Comparison of ENCODE assay signal across 28 cellular contexts in the genomic region with DNA sequence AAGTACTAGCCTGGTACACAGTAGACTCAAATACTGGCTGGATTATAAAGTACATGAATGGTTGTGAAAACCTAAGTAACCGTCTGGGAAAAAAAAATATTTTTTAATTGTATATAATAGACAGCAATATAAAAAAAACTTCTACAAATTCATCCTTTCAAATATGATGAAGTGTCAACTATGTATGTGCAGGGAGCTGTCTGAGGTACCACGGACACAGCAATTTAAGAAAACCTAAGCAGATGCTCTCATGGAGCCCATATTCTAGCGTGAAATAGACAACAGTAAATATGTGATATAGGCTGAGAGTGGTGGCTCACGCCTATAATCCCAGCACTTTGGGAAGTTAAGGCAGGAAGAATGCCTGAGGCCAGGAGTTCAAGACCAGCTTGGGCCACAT.
"Had no signal": no experiment of that assay in that cellular context is flagged by ENCODE, and none has a peak within 500 bp of the region (broad histone marks: within the 10 kb centered on the region; RNA-seq: fewer than 3 reads in every experiment).

No MANE protein-coding gene starts in this region.

- H3K4me3 Mint-ChIP-seq: activated CD4-positive, alpha-beta memory T cell treated with anti-CD3 and anti-CD28 coated beads for 36 hours; activated CD4-positive, alpha-beta T cell treated with anti-CD3 and anti-CD28 coated beads for 36 hours; activated CD4-positive, alpha-beta T cell treated with anti-CD3 and anti-CD28 coated beads, Interleukin-2, amount 10 ng/mL, durations not matched to agents 24 days and 14 days; activated CD8-positive, alpha-beta memory T cell treated with anti-CD3 and anti-CD28 coated beads, Interleukin-2, amount 10 ng/mL, durations not matched to agents 7 days and 5 days; activated CD8-positive, alpha-beta T cell treated with anti-CD3 and anti-CD28 coated beads, Interleukin-2, amount 10 ng/mL, durations not matched to agents 7 days and 5 days; activated naive CD4-positive, alpha-beta T cell treated with anti-CD3 and anti-CD28 coated beads for 36 hours; activated naive CD8-positive, alpha-beta T cell; activated T-helper 1 cell treated with anti-CD3 and anti-CD28 coated beads, Interleukin-12 subunit alpha, Interleukin-12 subunit beta, Interleukin-2, Interleukin-4 antibody, amounts not matched to agents 30 ng/mL and 10 ng/mL and 1 ng/mL, durations not matched to agents 14 hours and 24 hours and 36 hours; effector memory CD8-positive, alpha-beta T cell had no signal

- H3K27ac ChIP-seq: body of pancreas, epithelial cell of prostate had no signal

- H3K9me3 Mint-ChIP-seq: activated CD4-positive, alpha-beta memory T cell treated with anti-CD3 and anti-CD28 coated beads for 36 hours; activated CD4-positive, alpha-beta T cell treated with anti-CD3 and anti-CD28 coated beads, Interleukin-2, amount 10 ng/mL, durations not matched to agents 24 days and 14 days; activated naive CD4-positive, alpha-beta T cell treated with anti-CD3 and anti-CD28 coated beads for 36 hours; activated T-helper 1 cell treated with anti-CD3 and anti-CD28 coated beads, Interleukin-12 subunit alpha, Interleukin-12 subunit beta, Interleukin-2, Interleukin-4 antibody, amounts not matched to agents 30 ng/mL and 10 ng/mL and 1 ng/mL, durations not matched to agents 14 hours and 24 hours and 36 hours; activated T-helper 2 cell treated with anti-CD3 and anti-CD28 coated beads, Interferon-gamma antibody, Interleukin-2, Interleukin-4, amounts not matched to agents 10 μg/mL and 5 μg/mL and 100 μg/mL, durations not matched to agents 14 hours and 24 hours and 36 hours; effector memory CD8-positive, alpha-beta T cell had no signal

- H3K9me3 ChIP-seq: body of pancreas had no signal

- DNase-seq: activated CD4-positive, alpha-beta memory T cell treated with anti-CD3 and anti-CD28 coated beads for 36 hours; activated CD4-positive, alpha-beta T cell treated with anti-CD3 and anti-CD28 coated beads for 36 hours; activated CD4-positive, alpha-beta T cell treated with anti-CD3 and anti-CD28 coated beads, Interleukin-2, amount 10 ng/mL, durations not matched to agents 24 days and 14 days; activated CD4-positive, CD25-positive, alpha-beta regulatory T cell; activated CD4-positive, CD25-positive, alpha-beta regulatory T cell treated with anti-CD3 and anti-CD28 coated beads, Interleukin-2, amount 50 U/mL, for 72 hours; activated CD8-positive, alpha-beta memory T cell treated with anti-CD3 and anti-CD28 coated beads, Interleukin-2, amount 10 ng/mL, durations not matched to agents 7 days and 5 days; activated CD8-positive, alpha-beta memory T cell treated with anti-CD3 and anti-CD28 coated beads, Interleukin-2, amount 50 U/mL, for 4 hours; activated CD8-positive, alpha-beta T cell treated with anti-CD3 and anti-CD28 coated beads, Interleukin-2, amount 10 ng/mL, durations not matched to agents 7 days and 5 days; activated effector memory CD4-positive, alpha-beta T cell treated with anti-CD3 and anti-CD28 coated beads, Interleukin-2, amount 50 U/mL, for 16 hours; activated naive CD4-positive, alpha-beta T cell treated with anti-CD3 and anti-CD28 coated beads for 36 hours; activated T-cell treated with anti-CD3 and anti-CD28 coated beads, Interleukin-2, amount 50 U/mL, for 1 hour; activated T-cell treated with anti-CD3 and anti-CD28 coated beads, Interleukin-2, amount 50 U/mL, for 48 hours; amniotic stem cell; aorta; body of pancreas; caudate nucleus; cortex of kidney; dermis blood vessel endothelial cell; effector CD4-positive, alpha-beta T cell; effector memory CD8-positive, alpha-beta T cell; foreskin fibroblast; head of caudate nucleus; T-helper 1 cell; T-helper 2 cell had no signal

- H3K27me3 Mint-ChIP-seq: activated CD4-positive, alpha-beta memory T cell treated with anti-CD3 and anti-CD28 coated beads for 36 hours; activated CD4-positive, alpha-beta T cell treated with anti-CD3 and anti-CD28 coated beads for 36 hours; activated CD4-positive, alpha-beta T cell treated with anti-CD3 and anti-CD28 coated beads, Interleukin-2, amount 10 ng/mL, durations not matched to agents 24 days and 14 days; activated CD8-positive, alpha-beta memory T cell treated with anti-CD3 and anti-CD28 coated beads, Interleukin-2, amount 10 ng/mL, durations not matched to agents 7 days and 5 days; activated naive CD8-positive, alpha-beta T cell; effector memory CD8-positive, alpha-beta T cell had no signal

- H3K4me3 ChIP-seq: body of pancreas had no signal

- H3K4me1 ChIP-seq: body of pancreas had no signal

- H3K27me3 ChIP-seq: body of pancreas had no signal

- H3K4me1 Mint-ChIP-seq: activated CD4-positive, alpha-beta T cell treated with anti-CD3 and anti-CD28 coated beads for 36 hours; activated CD8-positive, alpha-beta memory T cell treated with anti-CD3 and anti-CD28 coated beads, Interleukin-2, amount 10 ng/mL, durations not matched to agents 7 days and 5 days had no signal

- H3K27ac Mint-ChIP-seq: activated CD4-positive, alpha-beta memory T cell treated with anti-CD3 and anti-CD28 coated beads for 36 hours; activated CD4-positive, alpha-beta T cell treated with anti-CD3 and anti-CD28 coated beads, Interleukin-2, amount 10 ng/mL, durations not matched to agents 24 days and 14 days; activated T-helper 1 cell treated with anti-CD3 and anti-CD28 coated beads, Interleukin-12 subunit alpha, Interleukin-12 subunit beta, Interleukin-2, Interleukin-4 antibody, amounts not matched to agents 30 ng/mL and 10 ng/mL and 1 ng/mL, durations not matched to agents 14 hours and 24 hours and 36 hours had no signal

- ATAC-seq: activated CD4-positive, alpha-beta T cell treated with anti-CD3 and anti-CD28 coated beads for 36 hours; activated CD8-positive, alpha-beta memory T cell treated with anti-CD3 and anti-CD28 coated beads, Interleukin-2, amount 10 ng/mL, durations not matched to agents 7 days and 5 days; activated CD8-positive, alpha-beta T cell treated with anti-CD3 and anti-CD28 coated beads, Interleukin-2, amount 10 ng/mL, durations not matched to agents 7 days and 5 days; body of pancreas; effector memory CD8-positive, alpha-beta T cell had no signal
